16 cellular contexts compared by ENCODE assay signal in the genomic region with DNA sequence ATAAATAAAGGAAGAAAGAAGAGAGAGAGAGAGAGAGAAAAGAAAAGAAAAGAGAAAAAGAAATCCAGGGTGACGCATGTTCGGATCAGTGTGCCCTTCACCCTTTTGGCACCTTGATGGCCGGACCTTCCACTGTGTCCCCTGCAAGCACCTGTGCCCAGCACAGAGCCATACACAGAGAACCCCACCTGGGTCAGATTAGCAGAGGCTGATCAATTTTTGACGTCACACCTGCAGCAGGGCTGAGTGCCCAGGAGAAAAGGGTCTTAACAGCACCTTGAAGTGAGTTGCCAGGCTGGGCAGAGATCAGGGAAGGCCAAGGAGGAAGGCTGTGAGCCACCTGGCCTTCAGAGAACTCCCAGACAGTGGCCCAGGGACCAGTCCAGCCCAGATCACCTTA.
"Had no signal": no experiment of that assay in that cellular context is flagged by ENCODE, and none has a peak within 500 bp of the region (broad histone marks: within the 10 kb centered on the region; RNA-seq: fewer than 3 reads in every experiment).

No MANE protein-coding gene starts in this region.

- H3K36me3 ChIP-seq: cardiac muscle cell, colonic mucosa, heart right ventricle, left lung, spleen had no signal

- H3K27ac ChIP-seq: cardiac muscle cell, left lung, psoas muscle, spleen had no signal

- H3K9me3 ChIP-seq: colonic mucosa, left lung, psoas muscle, spleen had no signal

- H3K4me3 Mint-ChIP-seq: activated CD4-positive, alpha-beta memory T cell treated with anti-CD3 and anti-CD28 coated beads for 36 hours; stimulated activated naive B cell treated with anti-CD40 and anti-IgM and Interleukin-4, amounts not matched to agents 10 μg/mL and 1 μg/mL and 100 μg/mL, for 72 hours had no signal

- H3K27me3 ChIP-seq: cardiac muscle cell, colonic mucosa, heart right ventricle had no signal

- H3K4me1 ChIP-seq: spleen had no signal

- H3K36me3 Mint-ChIP-seq: activated CD4-positive, alpha-beta memory T cell treated with anti-CD3 and anti-CD28 coated beads for 36 hours; stimulated activated naive B cell treated with anti-CD40 and anti-IgM and Interleukin-4, amounts not matched to agents 10 μg/mL and 1 μg/mL and 100 μg/mL, for 72 hours had no signal

- ATAC-seq: heart right ventricle; left lung; psoas muscle; sciatic nerve; stimulated activated naive B cell treated with anti-CD40 and anti-IgM and Interleukin-4, amounts not matched to agents 10 μg/mL and 1 μg/mL and 100 μg/mL, for 72 hours had no signal

- DNase-seq: activated CD4-positive, alpha-beta memory T cell treated with anti-CD3 and anti-CD28 coated beads for 36 hours; activated naive CD4-positive, alpha-beta T cell; activated T-cell treated with anti-CD3 and anti-CD28 coated beads, Interleukin-2, amount 50 U/mL, for 48 hours; aorta; colonic mucosa; effector CD8-positive, alpha-beta T cell; heart right ventricle; islet precursor cell; mesendoderm; psoas muscle; spleen; stimulated activated CD4-positive, alpha-beta T cell treated with anti-CD3 and anti-CD28 coated beads, Interleukin-1b, Interleukin-23, amount 100 ng/mL, for 48 hours; stimulated activated naive B cell treated with anti-CD40 and anti-IgM and Interleukin-4, amounts not matched to agents 10 μg/mL and 1 μg/mL and 100 μg/mL, for 72 hours had no signal

- H3K27ac Mint-ChIP-seq: activated CD4-positive, alpha-beta memory T cell treated with anti-CD3 and anti-CD28 coated beads for 36 hours; stimulated activated naive B cell treated with anti-CD40 and anti-IgM and Interleukin-4, amounts not matched to agents 10 μg/mL and 1 μg/mL and 100 μg/mL, for 72 hours had no signal

- H3K4me3 ChIP-seq: cardiac muscle cell, colonic mucosa, heart right ventricle, left lung, psoas muscle, spleen had no signal

- H3K9me3 Mint-ChIP-seq: activated CD4-positive, alpha-beta memory T cell treated with anti-CD3 and anti-CD28 coated beads for 36 hours had no signal
